Comparison of ENCODE assay signal across 23 cellular contexts in the genomic region with DNA sequence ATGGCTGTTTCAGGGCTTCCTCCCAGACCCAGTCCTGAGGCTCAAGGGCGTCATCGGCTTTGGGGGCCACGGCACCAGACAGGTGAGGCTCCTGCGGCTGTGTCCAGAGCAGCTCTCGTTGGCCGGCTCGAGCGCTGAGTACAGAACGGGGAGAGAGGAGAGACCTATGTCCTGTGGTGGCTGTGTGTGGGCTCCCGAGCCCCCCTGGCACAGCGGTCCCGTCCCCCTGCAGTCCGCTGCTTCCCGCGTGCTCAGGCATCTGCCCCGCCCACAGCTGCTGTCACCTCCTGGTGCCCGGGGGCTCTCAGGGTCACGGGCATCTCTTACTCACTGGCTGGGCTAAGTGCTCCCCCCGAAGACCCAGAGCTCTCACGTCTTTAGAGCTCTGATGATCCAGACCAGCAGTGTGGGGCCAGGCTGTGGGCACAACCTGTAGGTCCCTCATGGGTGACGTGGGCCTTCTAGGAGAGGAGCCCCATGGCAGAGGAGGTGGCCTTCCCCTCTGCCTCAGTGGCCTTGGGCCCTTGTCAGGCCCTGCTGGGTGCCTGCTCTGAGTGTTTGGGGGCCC. TPM values are rescaled to one million over a fixed set of nuclear protein-coding genes. Genes with fewer than 3 reads are reported as not detected.
DNase-seq lines count a peak whose midpoint lies in the region; ATAC-seq and TF ChIP-seq lines count a peak whose summit lies in the region.
"Had no signal": no experiment of that assay in that cellular context is flagged by ENCODE, and none has a peak within 500 bp of the region (broad histone marks: within the 10 kb centered on the region; RNA-seq: fewer than 3 reads in every experiment).

No MANE protein-coding gene starts in this region.

- CTCF ChIA-PET in activated naive CD4-positive, alpha-beta T cell treated with anti-CD3 and anti-CD28 coated beads for 36 hours (lab: Charles Lee): no interaction called here
- CTCF ChIA-PET in RWPE1 (lab: Yijun Ruan, JAX): no interaction called here
- CTCF ChIA-PET in PC-9 (lab: Charles Lee): no interaction called here

- H3K27me3 Mint-ChIP-seq in activated naive CD4-positive, alpha-beta T cell treated with anti-CD3 and anti-CD28 coated beads for 36 hours (ENCODE audit: low read depth): no peaks in the 10 kb centered on the region
- H3K27me3 Mint-ChIP-seq in nephron (ENCODE audit: low read depth): no peaks in the 10 kb centered on the region
- H3K27me3 Mint-ChIP-seq in type B pancreatic cell: no peaks in the 10 kb centered on the region
- H3K27me3 Mint-ChIP-seq in activated T-helper 17 cell treated with anti-CD3 and anti-CD28 coated beads, Interleukin-2, amount 50 U/mL, for 72 hours: no peaks in the 10 kb centered on the region
- H3K27me3 Mint-ChIP-seq: B cell; CD4-positive, alpha-beta T cell; CD8-positive, alpha-beta memory T cell had no signal

- no peaks in the 10 kb centered on the region for H3K36me3 Mint-ChIP-seq in activated naive CD4-positive, alpha-beta T cell treated with anti-CD3 and anti-CD28 coated beads for 36 hours (ENCODE audit: low read depth)
- no peaks in the 10 kb centered on the region for H3K36me3 Mint-ChIP-seq in activated naive CD4-positive, alpha-beta T cell treated with anti-CD3 and anti-CD28 coated beads, Interleukin-2, amount 50 U/mL, for 72 hours
- H3K36me3 Mint-ChIP-seq in nephron (ENCODE audit: low read depth) (no peaks in the 10 kb centered on the region), type B pancreatic cell (no peaks in the 10 kb centered on the region)
- H3K36me3 Mint-ChIP-seq in activated T-helper 17 cell treated with anti-CD3 and anti-CD28 coated beads, Interleukin-2, amount 50 U/mL, for 72 hours (ENCODE audit: low read depth): no peaks in the 10 kb centered on the region
- H3K36me3 Mint-ChIP-seq: CD8-positive, alpha-beta memory T cell had no signal

- peak overlapping the region; percentile 89 for H3K27ac ChIP-seq in RWPE1
- no peak overlapping the region for H3K27ac ChIP-seq in PC-9
- H3K27ac ChIP-seq: 22Rv1; BLaER1 treated with 17β-estradiol and CSF1 and Interleukin-3, amounts not matched to agents 10 nM and 100 nM had no signal

- no peaks in the 10 kb centered on the region for H3K9me3 Mint-ChIP-seq in activated naive CD4-positive, alpha-beta T cell treated with anti-CD3 and anti-CD28 coated beads for 36 hours
- no peaks in the 10 kb centered on the region for H3K9me3 Mint-ChIP-seq in activated naive CD4-positive, alpha-beta T cell treated with anti-CD3 and anti-CD28 coated beads, Interleukin-2, amount 50 U/mL, for 72 hours
- H3K9me3 Mint-ChIP-seq in nephron (no peaks in the 10 kb centered on the region), type B pancreatic cell (no peaks in the 10 kb centered on the region)
- no peaks in the 10 kb centered on the region for H3K9me3 Mint-ChIP-seq in activated T-helper 17 cell treated with anti-CD3 and anti-CD28 coated beads, Interleukin-2, amount 50 U/mL, for 72 hours
- H3K9me3 Mint-ChIP-seq: CD14-positive monocyte; CD4-positive, alpha-beta T cell; CD8-positive, alpha-beta memory T cell; GM23338; H9 had no signal

- H3K4me3 ChIP-seq in PC-9: no peak overlapping the region
- H3K4me3 ChIP-seq: BLaER1 treated with 17β-estradiol and CSF1 and Interleukin-3, amounts not matched to agents 10 nM and 100 nM; GM12878; GM23338 had no signal

- no peak for DNase-seq in activated naive CD4-positive, alpha-beta T cell treated with anti-CD3 and anti-CD28 coated beads for 36 hours
- DNase-seq in activated naive CD4-positive, alpha-beta T cell treated with anti-CD3 and anti-CD28 coated beads, Interleukin-2, amount 50 U/mL, for 72 hours (ENCODE audit: low spot score in 2 of 2): no peak
- DNase-seq in RWPE1 (ENCODE audit: low spot score) (no peak), type B pancreatic cell (ENCODE audit: extremely low spot score, unreplicated experiment) (no peak), PC-9 (no peak)
- DNase-seq in stimulated activated naive CD8-positive, alpha-beta T cell treated with anti-CD3 and anti-CD28 coated beads, Interleukin-15, Interleukin-2, amounts not matched to agents 100 U/mL and 50 U/mL, for 24 hours: no peak
- DNase-seq: CD4-positive, alpha-beta T cell; CD8-positive, alpha-beta memory T cell; DMS 273 treated with DMSO at 0.1 percent for 48 hours; DMS79; EL; GDM1; H9 had no signal

- peak overlapping the region; percentile 9 for H3K4me3 Mint-ChIP-seq in activated naive CD4-positive, alpha-beta T cell treated with anti-CD3 and anti-CD28 coated beads for 36 hours
- H3K4me3 Mint-ChIP-seq in nephron: peak overlapping the region; percentile 53 to 74 (median 64)
- H3K4me3 Mint-ChIP-seq in type B pancreatic cell: peak overlapping the region; percentile 68
- no peak overlapping the region for H3K4me3 Mint-ChIP-seq in activated T-helper 17 cell treated with anti-CD3 and anti-CD28 coated beads, Interleukin-2, amount 50 U/mL, for 72 hours
- H3K4me3 Mint-ChIP-seq: B cell; CD14-positive monocyte; CD4-positive, alpha-beta T cell; GM23338; H9 had no signal

- H3K4me1 Mint-ChIP-seq in activated naive CD4-positive, alpha-beta T cell treated with anti-CD3 and anti-CD28 coated beads for 36 hours (ENCODE audit: low read depth): peaks cover 10% of the 10 kb centered on the region
- no peaks in the 10 kb centered on the region for H3K4me1 Mint-ChIP-seq in nephron
- no peaks in the 10 kb centered on the region for H3K4me1 Mint-ChIP-seq in type B pancreatic cell (ENCODE audit: unreplicated experiment)
- H3K4me1 Mint-ChIP-seq in activated T-helper 17 cell treated with anti-CD3 and anti-CD28 coated beads, Interleukin-2, amount 50 U/mL, for 72 hours: no peaks in the 10 kb centered on the region
- H3K4me1 Mint-ChIP-seq: GM23338 had no signal

- no peaks in the 10 kb centered on the region for H3K27me3 ChIP-seq in PC-9 (ENCODE audit: insufficient read depth, low read depth)
- H3K27me3 ChIP-seq: BLaER1 treated with 17β-estradiol and CSF1 and Interleukin-3, amounts not matched to agents 10 nM and 100 nM had no signal

- TF ChIP-seq CTCF in RWPE1 (conservative IDR thresholded peaks at IDR 0.05; ENCODE audit: low read depth) (no peak), nephron (IDR thresholded peaks at IDR 0.05; ENCODE audit: unreplicated experiment in 3 of 3) (no peak), type B pancreatic cell (conservative IDR thresholded peaks at IDR 0.05) (no peak), PC-9 (conservative IDR thresholded peaks at IDR 0.05) (no peak)

- H3K4me2 ChIP-seq in PC-9: no peak overlapping the region
- H3K4me2 ChIP-seq: BLaER1 treated with 17β-estradiol and CSF1 and Interleukin-3, amounts not matched to agents 10 nM and 100 nM; GM23338 had no signal

- H3F3A ChIP-seq in PC-9 (ENCODE audit: insufficient read depth, low read depth): peaks cover 10% of the 10 kb centered on the region; the same call in 1 of the 2 replicates

- POLR2A ChIA-PET in RWPE1 (lab: Yijun Ruan, JAX; ENCODE audit: low non-redundant PET) (interaction anchor here (0.9 kb wide), 1 partner anchor 23 kb away, joined by 3 read pairs; no protein-coding TSS in a partner anchor), PC-9 (lab: Charles Lee; ENCODE audit: unreplicated experiment) (no interaction called here)

- H3K79me2 ChIP-seq in PC-9 (ENCODE audit: low read depth): peaks cover 23% of the 10 kb centered on the region

- H3K9me2 ChIP-seq in PC-9 (ENCODE audit: insufficient read depth): no peaks in the 10 kb centered on the region

- peaks cover 19% of the 10 kb centered on the region for H3K4me1 ChIP-seq in PC-9 (replicated peaks; ENCODE audit: insufficient read depth)

- no peak overlapping the region for H2AFZ ChIP-seq in PC-9
- H2AFZ ChIP-seq: GM23338 had no signal

- no peaks in the 10 kb centered on the region for H4K20me1 ChIP-seq in PC-9 (ENCODE audit: insufficient read depth)

- no peak overlapping the region for H3K27ac Mint-ChIP-seq in activated naive CD4-positive, alpha-beta T cell treated with anti-CD3 and anti-CD28 coated beads for 36 hours
- no peak overlapping the region for H3K27ac Mint-ChIP-seq in activated naive CD4-positive, alpha-beta T cell treated with anti-CD3 and anti-CD28 coated beads, Interleukin-2, amount 50 U/mL, for 72 hours
- H3K27ac Mint-ChIP-seq in nephron: no peak overlapping the region
- H3K27ac Mint-ChIP-seq in type B pancreatic cell: no peak overlapping the region
- H3K27ac Mint-ChIP-seq in activated T-helper 17 cell treated with anti-CD3 and anti-CD28 coated beads, Interleukin-2, amount 50 U/mL, for 72 hours: no peak overlapping the region
- H3K27ac Mint-ChIP-seq: B cell; CD4-positive, alpha-beta T cell; CD8-positive, alpha-beta memory T cell; GM23338; H9 had no signal

- intact Hi-C loops in activated naive CD4-positive, alpha-beta T cell treated with anti-CD3 and anti-CD28 coated beads for 36 hours (cut with micrococcal nuclease): no loop called here
- intact Hi-C loops in PC-9 (cut with micrococcal nuclease; ENCODE audit: unreplicated experiment): no loop called here

- no peak for ATAC-seq in activated naive CD4-positive, alpha-beta T cell treated with anti-CD3 and anti-CD28 coated beads, Interleukin-2, amount 50 U/mL, for 72 hours
- no peak for ATAC-seq in activated T-helper 17 cell treated with anti-CD3 and anti-CD28 coated beads, Interleukin-2, amount 50 U/mL, for 72 hours (replicated peaks)
- no peak for ATAC-seq in stimulated activated naive CD8-positive, alpha-beta T cell treated with anti-CD3 and anti-CD28 coated beads, Interleukin-15, Interleukin-2, amounts not matched to agents 100 U/mL and 50 U/mL, for 24 hours
- ATAC-seq: GM12878, GM23338, HCT116 had no signal

- BruUV-seq in PC-9 (replicated peaks; lab: Mats Ljungman, UMichigan): no TSS peak

- H3K36me3 ChIP-seq in PC-9 (ENCODE audit: low read depth): no peaks in the 10 kb centered on the region

- no peaks in the 10 kb centered on the region for H3K9me3 ChIP-seq in PC-9 (ENCODE audit: insufficient read depth, low read depth)
- H3K9me3 ChIP-seq: BLaER1 treated with 17β-estradiol and CSF1 and Interleukin-3, amounts not matched to agents 10 nM and 100 nM had no signal

RNA-seq across cellular contexts. Expression of a gene that starts 3.4 kb away (rescaled TPM):
- total RNA-seq in activated naive CD4-positive, alpha-beta T cell treated with anti-CD3 and anti-CD28 coated beads for 36 hours: 10 to 100 TPM; 65.9 to 66.9 TPM
- 100 to 1,000 TPM in 1 of 2 donors, 10 to 100 TPM in 1; 36.1 to 101 TPM for total RNA-seq in activated naive CD4-positive, alpha-beta T cell treated with anti-CD3 and anti-CD28 coated beads, Interleukin-2, amount 50 U/mL, for 72 hours
- total RNA-seq in type B pancreatic cell (ENCODE audit: low replicate concordance): 75.8 and 102 TPM in 2 replicates
- 10 to 100 TPM; 50.7 to 93.9 TPM for total RNA-seq in activated T-helper 17 cell treated with anti-CD3 and anti-CD28 coated beads, Interleukin-2, amount 50 U/mL, for 72 hours
- total RNA-seq in PC-9 (2021): 118 and 126 TPM in 2 replicates

RNA-seq across cellular contexts. Expression of a gene that starts 10.9 kb away (rescaled TPM):
- total RNA-seq in activated naive CD4-positive, alpha-beta T cell treated with anti-CD3 and anti-CD28 coated beads for 36 hours: 10 to 100 TPM; 31.5 to 35.2 TPM
- total RNA-seq in activated naive CD4-positive, alpha-beta T cell treated with anti-CD3 and anti-CD28 coated beads, Interleukin-2, amount 50 U/mL, for 72 hours: 10 to 100 TPM; 33.7 to 52.0 TPM
- total RNA-seq in type B pancreatic cell (ENCODE audit: low replicate concordance) (36.8 and 39.1 TPM in 2 replicates), PC-9 (2021) (64.2 and 69.6 TPM in 2 replicates)
- 10 to 100 TPM; 29.2 to 54.5 TPM for total RNA-seq in activated T-helper 17 cell treated with anti-CD3 and anti-CD28 coated beads, Interleukin-2, amount 50 U/mL, for 72 hours

RNA-seq across cellular contexts. Expression of a gene that starts 15.4 kb away (rescaled TPM):
- total RNA-seq in activated naive CD4-positive, alpha-beta T cell treated with anti-CD3 and anti-CD28 coated beads for 36 hours: 10 to 100 TPM; 81.9 to 84.0 TPM
- 100 to 1,000 TPM; 112 to 118 TPM for total RNA-seq in activated naive CD4-positive, alpha-beta T cell treated with anti-CD3 and anti-CD28 coated beads, Interleukin-2, amount 50 U/mL, for 72 hours
- total RNA-seq in type B pancreatic cell (ENCODE audit: low replicate concordance) (146 and 163 TPM in 2 replicates), PC-9 (2021) (143 and 173 TPM in 2 replicates)
- 100 to 1,000 TPM; 134 to 149 TPM for total RNA-seq in activated T-helper 17 cell treated with anti-CD3 and anti-CD28 coated beads, Interleukin-2, amount 50 U/mL, for 72 hours

RNA-seq across cellular contexts. Expression of a gene that starts 16.4 kb away (rescaled TPM):
- 100 to 1,000 TPM; 121 to 122 TPM for total RNA-seq in activated naive CD4-positive, alpha-beta T cell treated with anti-CD3 and anti-CD28 coated beads for 36 hours
- 100 to 1,000 TPM in 1 of 2 donors, 10 to 100 TPM in 1; 47.2 to 120 TPM for total RNA-seq in activated naive CD4-positive, alpha-beta T cell treated with anti-CD3 and anti-CD28 coated beads, Interleukin-2, amount 50 U/mL, for 72 hours
- 74.4 and 77.0 TPM in 2 replicates for total RNA-seq in type B pancreatic cell (ENCODE audit: low replicate concordance)
- 100 to 1,000 TPM in 1 of 2 donors, 10 to 100 TPM in 1; 87.4 to 115 TPM for total RNA-seq in activated T-helper 17 cell treated with anti-CD3 and anti-CD28 coated beads, Interleukin-2, amount 50 U/mL, for 72 hours
- total RNA-seq in PC-9 (2021): 144 and 158 TPM in 2 replicates

RNA-seq across cellular contexts. Expression of a gene that starts 21.8 kb away (rescaled TPM):
- total RNA-seq in activated naive CD4-positive, alpha-beta T cell treated with anti-CD3 and anti-CD28 coated beads for 36 hours: under 1 TPM; 0.10 to 0.25 TPM
- under 1 TPM; 0.33 to 0.71 TPM for total RNA-seq in activated naive CD4-positive, alpha-beta T cell treated with anti-CD3 and anti-CD28 coated beads, Interleukin-2, amount 50 U/mL, for 72 hours
- total RNA-seq in type B pancreatic cell (ENCODE audit: low replicate concordance): 0.71 and 9.0 TPM in 2 replicates
- under 1 TPM; 0.45 to 0.53 TPM for total RNA-seq in activated T-helper 17 cell treated with anti-CD3 and anti-CD28 coated beads, Interleukin-2, amount 50 U/mL, for 72 hours
- total RNA-seq in PC-9 (2021): 6.9 and 9.2 TPM in 2 replicates
- total RNA-seq: H4 had no signal
